Comparison of ENCODE assay signal across 8 cellular contexts in the genomic region with DNA sequence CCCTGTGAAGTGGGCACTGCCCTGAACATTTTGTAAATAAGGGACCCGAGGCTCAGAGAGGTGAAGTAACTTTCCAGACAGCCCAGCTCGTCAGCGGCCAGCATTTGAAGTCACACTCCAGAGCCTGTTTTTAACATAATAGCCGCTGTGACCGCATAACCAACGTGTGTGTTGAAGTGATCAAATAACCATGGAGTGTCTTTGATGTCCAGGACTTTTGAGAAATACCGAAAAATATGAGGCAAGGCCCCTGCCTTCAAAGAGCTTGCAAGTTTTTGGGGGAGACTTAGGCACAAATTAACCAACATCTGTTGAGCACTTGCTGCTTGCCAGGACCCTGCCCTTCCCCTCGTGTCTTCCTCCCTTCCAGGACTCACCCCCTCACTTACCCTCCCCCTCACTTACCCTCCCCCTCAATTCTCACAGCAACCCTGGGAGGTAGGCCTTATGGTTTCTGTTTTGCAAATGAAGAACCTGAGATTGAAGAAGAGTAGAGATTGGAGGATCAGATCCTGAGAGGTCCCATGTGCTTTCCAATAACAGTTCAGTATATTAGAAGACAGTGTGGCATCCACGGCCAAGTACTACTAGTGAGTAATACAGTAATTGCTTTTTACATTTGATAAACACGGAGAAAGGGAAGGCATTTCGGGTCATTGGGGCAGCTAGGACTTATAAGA. TPM values are rescaled to one million over a fixed set of nuclear protein-coding genes. Genes with fewer than 3 reads are reported as not detected.
DNase-seq lines count a peak whose midpoint lies in the region; ATAC-seq, FAIRE-seq and TF ChIP-seq lines count a peak whose summit lies in the region.

No MANE protein-coding gene starts in this region.

- peaks cover 3% of the 10 kb centered on the region for H3K36me3 ChIP-seq in rectal smooth muscle tissue (ENCODE audit: control insufficient read depth, insufficient read depth, low read length)

- intact Hi-C loops in Calu3 (cut with micrococcal nuclease; ENCODE audit: unreplicated experiment) = loop anchor here (2.0 to 10.0 kb wide), 2 partner anchors 52 to 148 kb away; no protein-coding TSS in a partner anchor
- intact Hi-C loops in left cardiac atrium (cut with DNase I) = loop anchor here (5.0 to 10.0 kb wide), 4 partner anchors 72 to 240 kb away; a partner anchor contains a TSS

- no peaks in the 10 kb centered on the region for H3K4me1 ChIP-seq in rectal smooth muscle tissue (ENCODE audit: control insufficient read depth, insufficient read depth, low read length)

- no peaks in the 10 kb centered on the region for H3K9me3 Mint-ChIP-seq in Calu3 (ENCODE audit: low read depth, unreplicated experiment)
- H3K9me3 Mint-ChIP-seq in activated naive CD4-positive, alpha-beta T cell treated with anti-CD3 and anti-CD28 coated beads, Interleukin-2, amount 50 U/mL, for 24 hours = no peaks in the 10 kb centered on the region

- ATAC-seq in GM19467 (IDR thresholded peaks at IDR 0.05; ENCODE audit: unreplicated experiment) (peak; percentile 39), left cardiac atrium (peak; percentile 14 to 29)

- peaks cover 41% of the 10 kb centered on the region for H3K36me3 Mint-ChIP-seq in Calu3 (ENCODE audit: insufficient read depth, unreplicated experiment)
- H3K36me3 Mint-ChIP-seq in activated naive CD4-positive, alpha-beta T cell treated with anti-CD3 and anti-CD28 coated beads, Interleukin-2, amount 50 U/mL, for 24 hours = peaks cover 15% of the 10 kb centered on the region

- TF ChIP-seq CTCF in Calu3 (IDR thresholded peaks at IDR 0.05; ENCODE audit: unreplicated experiment) (no peak), D721Med (IDR thresholded peaks at IDR 0.05; ENCODE audit: insufficient read depth, missing control alignments) (no peak)

- peak overlapping the region; percentile 92 for H3K27ac ChIP-seq in rectal smooth muscle tissue (ENCODE audit: low read depth, low read length)

- peak; percentile 3 for DNase-seq in Calu3
- DNase-seq in HK-2 (ENCODE audit: unreplicated experiment) = peak; percentile 42
- DNase-seq in RPMI8226 = peak; percentile 79
- DNase-seq in left cardiac atrium = no peak
- no peak for DNase-seq in D721Med (ENCODE audit: insufficient read length, low spot score)

- H3K4me3 ChIP-seq in rectal smooth muscle tissue (ENCODE audit: low read length) = peak overlapping the region; percentile 95

- FAIRE-seq in D721Med (lab: Jason Lieb, UNC) = no peak

- H3K27ac Mint-ChIP-seq in Calu3 (ENCODE audit: unreplicated experiment) = peak overlapping the region; percentile 24
- H3K27ac Mint-ChIP-seq in activated naive CD4-positive, alpha-beta T cell treated with anti-CD3 and anti-CD28 coated beads, Interleukin-2, amount 50 U/mL, for 24 hours = peak overlapping the region; percentile 99

- CTCF ChIA-PET in Calu3 (lab: Charles Lee) = no interaction called here

- no peak overlapping the region for H3K9ac ChIP-seq in rectal smooth muscle tissue (ENCODE audit: low read length)

- no peaks in the 10 kb centered on the region for H3K27me3 ChIP-seq in rectal smooth muscle tissue (ENCODE audit: control insufficient read depth, insufficient read depth, low read length)

- H3K4me3 Mint-ChIP-seq in Calu3 (ENCODE audit: low read depth, unreplicated experiment) = peak overlapping the region; percentile 100
- H3K4me3 Mint-ChIP-seq in activated naive CD4-positive, alpha-beta T cell treated with anti-CD3 and anti-CD28 coated beads, Interleukin-2, amount 50 U/mL, for 24 hours = peak overlapping the region; percentile 87

- peaks cover 24% of the 10 kb centered on the region for H3K4me1 Mint-ChIP-seq in Calu3 (ENCODE audit: low read depth, unreplicated experiment)
- peaks cover 50% of the 10 kb centered on the region for H3K4me1 Mint-ChIP-seq in activated naive CD4-positive, alpha-beta T cell treated with anti-CD3 and anti-CD28 coated beads, Interleukin-2, amount 50 U/mL, for 24 hours

- TSS peak; percentile 50 for BruUV-seq in Calu3 (replicated peaks; lab: Mats Ljungman, UMichigan)

- H3K27me3 Mint-ChIP-seq in Calu3 (ENCODE audit: unreplicated experiment) = no peaks in the 10 kb centered on the region
- no peaks in the 10 kb centered on the region for H3K27me3 Mint-ChIP-seq in activated naive CD4-positive, alpha-beta T cell treated with anti-CD3 and anti-CD28 coated beads, Interleukin-2, amount 50 U/mL, for 24 hours

RNA-seq across cellular contexts. Expression of a gene that starts 1.3 kb away (rescaled TPM):
- total RNA-seq in Calu3 (2022) = 59.2 and 60.3 TPM in 2 replicates
- 10 to 100 TPM; 54.0 to 80.0 TPM for total RNA-seq in left cardiac atrium

Comparison
In these comparisons a context has a peak if more than half of its experiments do, and no peak if none do; other contexts are left out.
1. DNase-seq: peak in Calu3 (single experiment), HK-2 (single experiment) and RPMI8226 (single experiment); none in left cardiac atrium (single experiment) and D721Med (single experiment).